16 cellular contexts compared by ENCODE assay signal in genomic region chr15:41241251-41241964, GRCh38. TPM values are rescaled to one million over a fixed set of nuclear protein-coding genes. Genes with fewer than 3 reads are reported as not detected.
DNase-seq lines count a peak whose midpoint lies in the region; ATAC-seq and TF ChIP-seq lines count a peak whose summit lies in the region.
"Had no signal": no experiment of that assay in that cellular context is flagged by ENCODE, and none has a peak within 500 bp of the region (broad histone marks: within the 10 kb centered on the region; RNA-seq: fewer than 3 reads in every experiment).

No MANE protein-coding gene starts in this region.

- peak overlapping the region; percentile 50 for H3K27ac Mint-ChIP-seq in Calu3 (ENCODE audit: unreplicated experiment)
- H3K27ac Mint-ChIP-seq: activated naive CD8-positive, alpha-beta T cell treated with anti-CD3 and anti-CD28 coated beads, Interleukin-2, amount 10 ng/mL, durations not matched to agents 7 days and 5 days; mesothelial cell of epicardium had no signal

- ATAC-seq in body of pancreas (peak; percentile 61), HG02571 (IDR thresholded peaks at IDR 0.05; ENCODE audit: unreplicated experiment) (no peak)

- H3K9me3 ChIP-seq in body of pancreas = no peaks in the 10 kb centered on the region
- H3K9me3 ChIP-seq: esophagus squamous epithelium had no signal

- no peaks in the 10 kb centered on the region for H3K36me3 ChIP-seq in body of pancreas (replicated peaks in 1 of 2; ENCODE audit: insufficient read depth in 1 of 2, low read depth in 2 of 2)

- no peak for TF ChIP-seq CTCF in Calu3 (IDR thresholded peaks at IDR 0.05; ENCODE audit: unreplicated experiment)
- no peak for TF ChIP-seq CTCF in body of pancreas (IDR thresholded peaks at IDR 0.05)

- H3K4me3 Mint-ChIP-seq in Calu3 (ENCODE audit: low read depth, unreplicated experiment) = no peak overlapping the region
- H3K4me3 Mint-ChIP-seq: activated naive CD8-positive, alpha-beta T cell treated with anti-CD3 and anti-CD28 coated beads, Interleukin-2, amount 10 ng/mL, durations not matched to agents 7 days and 5 days; CD4-positive, alpha-beta memory T cell; mesothelial cell of epicardium had no signal

- no TSS peak for BruUV-seq in Calu3 (replicated peaks; lab: Mats Ljungman, UMichigan)

- 39 to 45% methylated on average over 6 of the region's 6 CpGs for WGBS in body of pancreas, 2 donors

- CTCF ChIA-PET in Calu3 (lab: Charles Lee) = interaction anchor here (0.6 to 2.0 kb wide), 3 partner anchors 8 to 230 kb away, joined by 3 to 5 read pairs (median 5); partner anchors contain the start of genes CHP1 and EXD1

- intact Hi-C loops in Calu3 (cut with micrococcal nuclease; ENCODE audit: unreplicated experiment) = no loop called here
- intact Hi-C loops in body of pancreas (cut with DNase I) = no loop called here

- peaks cover 19% of the 10 kb centered on the region for H3K4me1 ChIP-seq in body of pancreas

- peaks cover 6% of the 10 kb centered on the region for H3K36me3 Mint-ChIP-seq in Calu3 (ENCODE audit: insufficient read depth, unreplicated experiment)

- no peaks in the 10 kb centered on the region for H3K9me3 Mint-ChIP-seq in Calu3 (ENCODE audit: low read depth, unreplicated experiment)
- H3K9me3 Mint-ChIP-seq: activated naive CD8-positive, alpha-beta T cell treated with anti-CD3 and anti-CD28 coated beads, Interleukin-2, amount 10 ng/mL, durations not matched to agents 7 days and 5 days; CD4-positive, alpha-beta memory T cell; mesothelial cell of epicardium had no signal

- H3K4me3 ChIP-seq in body of pancreas = no peak overlapping the region
- H3K4me3 ChIP-seq: esophagus squamous epithelium had no signal

- H3K27me3 Mint-ChIP-seq in Calu3 (ENCODE audit: unreplicated experiment) = no peaks in the 10 kb centered on the region
- H3K27me3 Mint-ChIP-seq: activated naive CD8-positive, alpha-beta T cell treated with anti-CD3 and anti-CD28 coated beads, Interleukin-2, amount 10 ng/mL, durations not matched to agents 7 days and 5 days; CD4-positive, alpha-beta memory T cell had no signal

- H3K27me3 ChIP-seq in body of pancreas = no peaks in the 10 kb centered on the region
- H3K27me3 ChIP-seq: esophagus squamous epithelium had no signal

- H3K27ac ChIP-seq in body of pancreas = peak overlapping the region in 2 of 4 donors; percentile 10 to 43
- H3K27ac ChIP-seq: esophagus squamous epithelium had no signal

- no peak for TF ChIP-seq POLR2A in body of pancreas (IDR thresholded peaks at IDR 0.05)

- H3K4me1 Mint-ChIP-seq in Calu3 (ENCODE audit: low read depth, unreplicated experiment) = peaks cover 10% of the 10 kb centered on the region

- DNase-seq in Calu3 (peak; percentile 52), NCI-H2081 treated with DMSO at 0.1 percent for 48 hours (lab: John Stamatoyannopoulos, UW) (peak; percentile 29), body of pancreas (peak; percentile 51 to 65 (median 58)), lung microvascular endothelial cell (ENCODE audit: low read depth in 2 of 2) (peak; percentile 81 to 86), NOMO-1 treated with dmso at 0.1 percent for 144 hours (lab: John Stamatoyannopoulos, UW; ENCODE audit: unreplicated experiment) (no peak), islet precursor cell (no peak)
- no peak for DNase-seq in NK-92 treated with Interleukin-12 subunit alpha and Interleukin-12 subunit beta, amount 100 ng/mL, for 24 hours (lab: John Stamatoyannopoulos, UW)
- DNase-seq: activated CD4-positive, alpha-beta T cell treated with anti-CD3 and anti-CD28 coated beads for 48 hours; activated naive CD8-positive, alpha-beta T cell treated with anti-CD3 and anti-CD28 coated beads, Interleukin-2, amount 10 ng/mL, durations not matched to agents 7 days and 5 days; CD4-positive, alpha-beta memory T cell; esophagus squamous epithelium; H7 had no signal

RNA-seq across cellular contexts. Expression of gene CHP1, which starts 10.3 kb away (rescaled TPM):
- 67.1 and 67.7 TPM in 2 replicates for total RNA-seq in Calu3 (2022)
- total RNA-seq in body of pancreas = 10 to 100 TPM; 61.0 to 87.9 TPM
- 56.0 and 71.9 TPM in 2 replicates for total RNA-seq in lung microvascular endothelial cell

RNA-seq across cellular contexts. Expression of gene EXD1, which starts 10.9 kb away (rescaled TPM):
- total RNA-seq in Calu3 (2022) = not detected in 2 replicates
- total RNA-seq in body of pancreas = not detected
- not detected in 2 replicates for total RNA-seq in lung microvascular endothelial cell
- total RNA-seq: activated naive CD8-positive, alpha-beta T cell treated with anti-CD3 and anti-CD28 coated beads, Interleukin-2, amount 10 ng/mL, durations not matched to agents 7 days and 5 days; CD4-positive, alpha-beta memory T cell; esophagus squamous epithelium; mesothelial cell of epicardium; OCI-LY7; subcutaneous adipose tissue had no signal

Comparison
In these comparisons a context has a peak if more than half of its experiments do, and no peak if none do; other contexts are left out.
1. DNase-seq: peak in Calu3 (single experiment), NCI-H2081 treated with DMSO at 0.1 percent for 48 hours (single experiment), body of pancreas (4 of 4) and lung microvascular endothelial cell (2 of 2); none in NOMO-1 treated with dmso at 0.1 percent for 144 hours (single experiment), NK-92 treated with Interleukin-12 subunit alpha and Interleukin-12 subunit beta, amount 100 ng/mL, for 24 hours (single experiment) and islet precursor cell (single experiment).